ENCODE assay signal across 8 cellular contexts in genomic region chr21:37335053-37335452, GRCh38.
"Had no signal": no experiment of that assay in that cellular context is flagged by ENCODE, and none has a peak within 500 bp of the region (broad histone marks: within the 10 kb centered on the region; RNA-seq: fewer than 3 reads in every experiment).

No MANE protein-coding gene starts in this region.

- H3K4me3 ChIP-seq: HAP-1 had no signal

- H3K4me3 Mint-ChIP-seq: HFFc6 had no signal

- DNase-seq: GOT3, H7, HFFc6, KBM-7 had no signal

- H3K9me3 ChIP-seq: HAP-1 had no signal

- H3K4me1 ChIP-seq: HAP-1 had no signal

- H3K9me3 Mint-ChIP-seq: HFFc6 had no signal

- H3K9ac ChIP-seq: KMS-11 had no signal

- ATAC-seq: HCT116, HepG2 had no signal

- H3K36me3 ChIP-seq: HAP-1 had no signal

- H3K27ac ChIP-seq: KMS-11 had no signal

- H3K27ac Mint-ChIP-seq: HFFc6 had no signal

- H3K4me2 ChIP-seq: KMS-11 had no signal
